In genomic region chr5:150659360-150660107, GRCh38 we compare ENCODE assay signal across 20 cellular contexts. TPM values are rescaled to one million over a fixed set of nuclear protein-coding genes. Genes with fewer than 3 reads are reported as not detected.
DNase-seq lines count a peak whose midpoint lies in the region; ATAC-seq and TF ChIP-seq lines count a peak whose summit lies in the region.
"Had no signal": no experiment of that assay in that cellular context is flagged by ENCODE, and none has a peak within 500 bp of the region (broad histone marks: within the 10 kb centered on the region; RNA-seq: fewer than 3 reads in every experiment).

No MANE protein-coding gene starts in this region.

- H3K36me3 ChIP-seq in psoas muscle (ENCODE audit: insufficient read depth in 1 of 2, low read depth in 1 of 2) (no peaks in the 10 kb centered on the region), WERI-Rb-1 (no peaks in the 10 kb centered on the region)
- H3K36me3 ChIP-seq: MG63 had no signal

- POLR2A ChIA-PET in HEK293T (lab: Yijun Ruan, JAX): interaction anchor here (4.6 kb wide), 1 partner anchor 41 kb away, joined by 33 read pairs; the partner anchor contains the start of gene RBM22

- H3K27ac ChIP-seq in psoas muscle (peak overlapping the region; percentile 95), WERI-Rb-1 (no peak overlapping the region)
- H3K27ac ChIP-seq: GM23248 had no signal

- intact Hi-C loops in natural killer cell (cut with micrococcal nuclease): no loop called here
- intact Hi-C loops in left colon (cut with DNase I, micrococcal nuclease): loop anchor here in 1 of 2 donors (10.0 kb wide), 1 partner anchor 195 kb away; no protein-coding TSS in a partner anchor
- intact Hi-C loops in psoas muscle (cut with DNase I): loop anchor here (5.0 to 10.0 kb wide), 2 partner anchors 97 to 205 kb away; no protein-coding TSS in a partner anchor

- TF ChIP-seq CTCF in natural killer cell (IDR thresholded peaks at IDR 0.05) (no peak), psoas muscle (IDR thresholded peaks at IDR 0.05) (no peak), WERI-Rb-1 (IDR thresholded peaks at IDR 0.05; ENCODE audit: low read depth, low read length) (no peak)

- H3K27me3 Mint-ChIP-seq in natural killer cell treated with Interleukin-12 subunit alpha and Interleukin-12 subunit beta and Interleukin-15 and Interleukin-18, amount 100 ng/mL, for 72 hours: peaks cover 2 to 8% of the 10 kb centered on the region in 2 donors
- peaks cover 0 to 6% of the 10 kb centered on the region in 2 donors for H3K27me3 Mint-ChIP-seq in natural killer cell (ENCODE audit: low read depth in 2 of 2)

- DNase-seq in natural killer cell treated with Interleukin-12 subunit alpha and Interleukin-12 subunit beta and Interleukin-15 and Interleukin-18, amount 100 ng/mL, for 72 hours (ENCODE audit: low spot score): peak; percentile 58
- DNase-seq in natural killer cell: no peak
- no peak for DNase-seq in left colon
- peak in 1 of 2 donors; percentile 65 for DNase-seq in psoas muscle
- DNase-seq in mucosa of gallbladder (ENCODE audit: low spot score): no peak
- DNase-seq in WERI-Rb-1: no peak
- no peak for DNase-seq in HuH-7.5 (ENCODE audit: low spot score)
- no peak for DNase-seq in HEK293T (ENCODE audit: extremely low spot score)
- DNase-seq: activated CD4-positive, alpha-beta T cell treated with anti-CD3 and anti-CD28 coated beads for 48 hours; DMS 273 treated with DMSO at 0.1 percent for 48 hours; GM23248; kidney; mesenchymal stem cell; MG63; NCI-H1436 treated with DMSO at 0.1 percent for 48 hours; NCI-H2171 treated with DMSO at 0.1 percent for 48 hours; NCI-H526; stimulated activated CD4-positive, alpha-beta T cell treated with anti-CD3 and anti-CD28 coated beads, Interleukin-12 subunit alpha, Interleukin-12 subunit beta, amount 100 ng/mL, for 4 hours had no signal

- no peaks in the 10 kb centered on the region for H3K36me3 Mint-ChIP-seq in natural killer cell treated with Interleukin-12 subunit alpha and Interleukin-12 subunit beta and Interleukin-15 and Interleukin-18, amount 100 ng/mL, for 72 hours
- no peaks in the 10 kb centered on the region for H3K36me3 Mint-ChIP-seq in natural killer cell

- no peak overlapping the region for H3K4me3 Mint-ChIP-seq in natural killer cell treated with Interleukin-12 subunit alpha and Interleukin-12 subunit beta and Interleukin-15 and Interleukin-18, amount 100 ng/mL, for 72 hours
- no peak overlapping the region for H3K4me3 Mint-ChIP-seq in natural killer cell

- 54 to 69% (median 65%) methylated on average over 11 of the region's 11 CpGs for WGBS in psoas muscle, 3 donors

- H3K4me3 ChIP-seq in psoas muscle (peak overlapping the region; percentile 59), WERI-Rb-1 (ENCODE audit: low read depth, low read length) (no peak overlapping the region)
- H3K4me3 ChIP-seq: GM23248, MG63 had no signal

- H3K9me3 Mint-ChIP-seq in natural killer cell treated with Interleukin-12 subunit alpha and Interleukin-12 subunit beta and Interleukin-15 and Interleukin-18, amount 100 ng/mL, for 72 hours: no peaks in the 10 kb centered on the region
- no peaks in the 10 kb centered on the region for H3K9me3 Mint-ChIP-seq in natural killer cell
- H3K9me3 Mint-ChIP-seq: activated T-helper 2 cell treated with anti-CD3 and anti-CD28 coated beads, Interferon-gamma antibody, Interleukin-2, Interleukin-4, amounts not matched to agents 10 μg/mL and 5 μg/mL and 100 μg/mL, durations not matched to agents 14 hours and 24 hours and 36 hours had no signal

- H3K9me3 ChIP-seq in psoas muscle (no peaks in the 10 kb centered on the region), WERI-Rb-1 (ENCODE audit: severe bottlenecking) (no peaks in the 10 kb centered on the region)
- H3K9me3 ChIP-seq: MG63 had no signal

- H3K27ac Mint-ChIP-seq in natural killer cell treated with Interleukin-12 subunit alpha and Interleukin-12 subunit beta and Interleukin-15 and Interleukin-18, amount 100 ng/mL, for 72 hours: no peak overlapping the region
- H3K27ac Mint-ChIP-seq in natural killer cell: no peak overlapping the region
- H3K27ac Mint-ChIP-seq: activated T-helper 2 cell treated with anti-CD3 and anti-CD28 coated beads, Interferon-gamma antibody, Interleukin-2, Interleukin-4, amounts not matched to agents 10 μg/mL and 5 μg/mL and 100 μg/mL, durations not matched to agents 14 hours and 24 hours and 36 hours had no signal

- peaks cover 66% of the 10 kb centered on the region for H3K4me1 ChIP-seq in psoas muscle

- CTCF ChIA-PET in HEK293T (lab: Yijun Ruan, JAX): interaction anchor here (0.6 kb wide), 1 partner anchor 100 kb away, joined by 3 read pairs; no protein-coding TSS in a partner anchor

- no peak for ATAC-seq in natural killer cell treated with Interleukin-12 subunit alpha and Interleukin-12 subunit beta and Interleukin-15 and Interleukin-18, amount 100 ng/mL, for 72 hours
- ATAC-seq in natural killer cell (no peak), left colon (peak; percentile 3), psoas muscle (no peak)

- peaks cover 8 to 9% of the 10 kb centered on the region in 2 donors for H3K4me1 Mint-ChIP-seq in natural killer cell treated with Interleukin-12 subunit alpha and Interleukin-12 subunit beta and Interleukin-15 and Interleukin-18, amount 100 ng/mL, for 72 hours (ENCODE audit: low read depth in 2 of 2)
- H3K4me1 Mint-ChIP-seq in natural killer cell: peaks cover 0 to 15% of the 10 kb centered on the region in 2 donors

- H3K27me3 ChIP-seq in psoas muscle (ENCODE audit: insufficient read depth in 3 of 3, low read length in 2 of 3) (no peaks in the 10 kb centered on the region), WERI-Rb-1 (ENCODE audit: insufficient read depth, low read depth, severe bottlenecking) (no peaks in the 10 kb centered on the region)
- H3K27me3 ChIP-seq: MG63 had no signal

TF ChIP-seq in HEK293T, 16 proteins besides CTCF, POLR2A, EP300 and RAD21:
- TF ChIP-seq FOXK2 (IDR thresholded peaks at IDR 0.05) (no peak), NFRKB (IDR thresholded peaks at IDR 0.05) (no peak), HDGF (IDR thresholded peaks at IDR 0.05; ENCODE audit: borderline replicate concordance) (no peak), ELF4 (IDR thresholded peaks at IDR 0.05) (no peak), CTBP1 (IDR thresholded peaks at IDR 0.05; ENCODE audit: borderline replicate concordance) (no peak)
TF ChIP-seq in HEK293T: peak in this region for 0.

RNA-seq across cellular contexts. Expression of gene MYOZ3, which starts 1.5 kb away (rescaled TPM):
- not detected for total RNA-seq in natural killer cell treated with Interleukin-12 subunit alpha and Interleukin-12 subunit beta and Interleukin-15 and Interleukin-18, amount 100 ng/mL, for 72 hours
- total RNA-seq in natural killer cell: not detected
- total RNA-seq in left colon: 1 to 10 TPM in 1 of 2 donors, under 1 TPM in 1; 0.31 to 1.1 TPM
- 100 to 1,000 TPM in 1 of 4 donors, 10 to 100 TPM in 3; 29.7 to 110 (median 31.7) TPM for total RNA-seq in psoas muscle
- 10 to 100 TPM in 2 of 3 donors, 1 to 10 TPM in 1; 3.0 to 14.5 (median 14.5) TPM for polyA plus RNA-seq in psoas muscle
- 2.2 TPM for total RNA-seq in mucosa of gallbladder
- total RNA-seq: bronchial epithelial cell had no signal

RNA-seq across cellular contexts. Expression of gene SYNPO, which starts 19.1 kb away (rescaled TPM):
- total RNA-seq in natural killer cell treated with Interleukin-12 subunit alpha and Interleukin-12 subunit beta and Interleukin-15 and Interleukin-18, amount 100 ng/mL, for 72 hours: 1 to 10 TPM; 1.0 to 9.3 TPM
- total RNA-seq in natural killer cell (under 1 TPM in 2 of 3 donors, not detected in 1; 0.16 to 0.48 TPM), left colon (10 to 100 TPM; 43.6 to 73.9 TPM), psoas muscle (100 to 1,000 TPM; 447 to 745 (median 673) TPM), mucosa of gallbladder (123 TPM)
- 100 to 1,000 TPM; 136 to 855 (median 503) TPM for polyA plus RNA-seq in psoas muscle

RNA-seq across cellular contexts. Expression of gene RBM22, which starts 41.3 kb away (rescaled TPM):
- 10 to 100 TPM; 72.5 to 80.0 TPM for total RNA-seq in natural killer cell treated with Interleukin-12 subunit alpha and Interleukin-12 subunit beta and Interleukin-15 and Interleukin-18, amount 100 ng/mL, for 72 hours
- total RNA-seq in natural killer cell (100 to 1,000 TPM; 136 to 149 (median 145) TPM), left colon (10 to 100 TPM; 29.3 to 39.5 TPM), psoas muscle (10 to 100 TPM; 23.5 to 28.6 (median 27.3) TPM), mucosa of gallbladder (46.1 TPM)
- 10 to 100 TPM; 17.2 to 29.9 (median 21.1) TPM for polyA plus RNA-seq in psoas muscle

Comparison
In these comparisons a context has a peak if more than half of its experiments do, and no peak if none do; other contexts are left out.
1. RNA of gene SYNPO, which starts 19.1 kb away (total RNA-seq): 447 to 745 TPM in psoas muscle, 123 TPM in mucosa of gallbladder (single experiment) and 43.6 to 73.9 TPM in left colon; 1.0 to 9.3 TPM in natural killer cell treated with Interleukin-12 subunit alpha and Interleukin-12 subunit beta and Interleukin-15 and Interleukin-18, amount 100 ng/mL, for 72 hours and 0.16 to 0.48 TPM in natural killer cell; every median in the first group is over 4 times any median in the second.